Comparison of ENCODE assay signal across 2 cellular contexts in the genomic region with DNA sequence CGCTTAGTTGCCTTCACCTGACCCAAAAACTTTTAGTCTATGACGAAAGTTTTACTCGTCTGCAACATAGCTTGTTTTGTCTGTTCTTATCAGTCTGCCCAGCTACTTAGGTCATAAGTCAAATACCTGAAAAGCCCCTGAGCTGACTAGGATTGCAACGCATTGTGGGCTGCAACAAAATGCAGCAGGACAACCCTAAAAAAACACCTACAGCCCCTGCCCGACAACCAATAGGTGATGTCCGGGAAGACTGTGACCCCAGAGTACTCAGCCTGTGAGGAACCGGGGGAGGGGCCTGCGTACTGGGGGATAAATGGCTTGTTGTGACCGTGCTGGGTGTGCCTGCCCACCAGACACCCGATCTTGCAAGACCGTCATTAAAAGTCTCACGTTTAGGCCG.
A peak's percentile ranks its signal among the peaks of the same experiment; 100 is the strongest.
TF ChIP-seq lines count a peak whose summit lies in the region.

No MANE protein-coding gene starts in this region.

TF ChIP-seq in HEK293, 187 proteins besides CTCF, POLR2A, EP300 and RAD21:
- TF ChIP-seq KLF1 (tag by site-specific recombination; IDR thresholded peaks at IDR 0.05) (peak; percentile 62; the same call in 1 of the 2 replicates), ZNF677 (tag by site-specific recombination; IDR thresholded peaks at IDR 0.05) (no peak), ZBTB1 (tag by site-specific recombination; IDR thresholded peaks at IDR 0.05) (no peak), ZNF623 (tag by site-specific recombination; IDR thresholded peaks at IDR 0.05) (no peak)

TF ChIP-seq in K562, 482 proteins besides CTCF, POLR2A, EP300 and RAD21:
- no peak for TF ChIP-seq MYBL2 (IDR thresholded peaks at IDR 0.05; ENCODE audit: low read depth)
- TF ChIP-seq MYBL2 (CRISPR knock-in tag; IDR thresholded peaks at IDR 0.05; ENCODE audit: borderline replicate concordance), result no peak
- TF ChIP-seq ZFPM2 (CRISPR knock-in tag; IDR thresholded peaks at IDR 0.05), result no peak
- TF ChIP-seq, protein P1, sequence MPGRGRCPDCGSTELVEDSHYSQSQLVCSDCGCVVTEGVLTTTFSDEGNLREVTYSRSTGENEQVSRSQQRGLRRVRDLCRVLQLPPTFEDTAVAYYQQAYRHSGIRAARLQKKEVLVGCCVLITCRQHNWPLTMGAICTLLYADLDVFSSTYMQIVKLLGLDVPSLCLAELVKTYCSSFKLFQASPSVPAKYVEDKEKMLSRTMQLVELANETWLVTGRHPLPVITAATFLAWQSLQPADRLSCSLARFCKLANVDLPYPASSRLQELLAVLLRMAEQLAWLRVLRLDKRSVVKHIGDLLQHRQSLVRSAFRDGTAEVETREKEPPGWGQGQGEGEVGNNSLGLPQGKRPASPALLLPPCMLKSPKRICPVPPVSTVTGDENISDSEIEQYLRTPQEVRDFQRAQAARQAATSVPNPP (IDR thresholded peaks at IDR 0.05; ENCODE audit: borderline replicate concordance, insufficient read depth, insufficient read length), result no peak
- TF ChIP-seq NFATC3 (IDR thresholded peaks at IDR 0.05), result no peak
- no peak for TF ChIP-seq ERF (CRISPR knock-in tag; IDR thresholded peaks at IDR 0.05)
- TF ChIP-seq FOXK1 (CRISPR knock-in tag; IDR thresholded peaks at IDR 0.05; ENCODE audit: borderline replicate concordance), result no peak
- TF ChIP-seq, protein P2, sequence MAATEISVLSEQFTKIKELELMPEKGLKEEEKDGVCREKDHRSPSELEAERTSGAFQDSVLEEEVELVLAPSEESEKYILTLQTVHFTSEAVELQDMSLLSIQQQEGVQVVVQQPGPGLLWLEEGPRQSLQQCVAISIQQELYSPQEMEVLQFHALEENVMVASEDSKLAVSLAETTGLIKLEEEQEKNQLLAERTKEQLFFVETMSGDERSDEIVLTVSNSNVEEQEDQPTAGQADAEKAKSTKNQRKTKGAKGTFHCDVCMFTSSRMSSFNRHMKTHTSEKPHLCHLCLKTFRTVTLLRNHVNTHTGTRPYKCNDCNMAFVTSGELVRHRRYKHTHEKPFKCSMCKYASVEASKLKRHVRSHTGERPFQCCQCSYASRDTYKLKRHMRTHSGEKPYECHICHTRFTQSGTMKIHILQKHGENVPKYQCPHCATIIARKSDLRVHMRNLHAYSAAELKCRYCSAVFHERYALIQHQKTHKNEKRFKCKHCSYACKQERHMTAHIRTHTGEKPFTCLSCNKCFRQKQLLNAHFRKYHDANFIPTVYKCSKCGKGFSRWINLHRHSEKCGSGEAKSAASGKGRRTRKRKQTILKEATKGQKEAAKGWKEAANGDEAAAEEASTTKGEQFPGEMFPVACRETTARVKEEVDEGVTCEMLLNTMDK (IDR thresholded peaks at IDR 0.05; ENCODE audit: borderline replicate concordance, insufficient read depth, low read depth, low read length, poor library complexity, severe bottlenecking), result no peak
- TF ChIP-seq ZNF584 (CRISPR knock-in tag; IDR thresholded peaks at IDR 0.05; ENCODE audit: low read depth), result no peak
- TF ChIP-seq JUNB (CRISPR knock-in tag; conservative IDR thresholded peaks at IDR 0.05), result no peak
- TF ChIP-seq XRCC5 (IDR thresholded peaks at IDR 0.05; ENCODE audit: low read depth, low read length), result no peak
- TF ChIP-seq ILK (tag; IDR thresholded peaks at IDR 0.05; ENCODE audit: borderline replicate concordance, low read depth), result no peak
- TF ChIP-seq RBM25 (IDR thresholded peaks at IDR 0.05; ENCODE audit: low read depth, low read length, severe bottlenecking), result no peak
- no peak for TF ChIP-seq NFRKB (IDR thresholded peaks at IDR 0.05; ENCODE audit: low read depth)
- TF ChIP-seq, protein P3, sequence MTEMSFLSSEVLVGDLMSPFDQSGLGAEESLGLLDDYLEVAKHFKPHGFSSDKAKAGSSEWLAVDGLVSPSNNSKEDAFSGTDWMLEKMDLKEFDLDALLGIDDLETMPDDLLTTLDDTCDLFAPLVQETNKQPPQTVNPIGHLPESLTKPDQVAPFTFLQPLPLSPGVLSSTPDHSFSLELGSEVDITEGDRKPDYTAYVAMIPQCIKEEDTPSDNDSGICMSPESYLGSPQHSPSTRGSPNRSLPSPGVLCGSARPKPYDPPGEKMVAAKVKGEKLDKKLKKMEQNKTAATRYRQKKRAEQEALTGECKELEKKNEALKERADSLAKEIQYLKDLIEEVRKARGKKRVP (CRISPR knock-in tag; IDR thresholded peaks at IDR 0.05), result no peak
- no peak for TF ChIP-seq TAF15 (IDR thresholded peaks at IDR 0.05; ENCODE audit: low read depth, low read length)
- TF ChIP-seq, protein P4, sequence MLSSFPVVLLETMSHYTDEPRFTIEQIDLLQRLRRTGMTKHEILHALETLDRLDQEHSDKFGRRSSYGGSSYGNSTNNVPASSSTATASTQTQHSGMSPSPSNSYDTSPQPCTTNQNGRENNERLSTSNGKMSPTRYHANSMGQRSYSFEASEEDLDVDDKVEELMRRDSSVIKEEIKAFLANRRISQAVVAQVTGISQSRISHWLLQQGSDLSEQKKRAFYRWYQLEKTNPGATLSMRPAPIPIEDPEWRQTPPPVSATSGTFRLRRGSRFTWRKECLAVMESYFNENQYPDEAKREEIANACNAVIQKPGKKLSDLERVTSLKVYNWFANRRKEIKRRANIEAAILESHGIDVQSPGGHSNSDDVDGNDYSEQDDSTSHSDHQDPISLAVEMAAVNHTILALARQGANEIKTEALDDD (IDR thresholded peaks at IDR 0.05), result no peak
TF ChIP-seq in K562: peak in this region for 0.
